In genomic region chr4:94159790-94160189, GRCh38 we compare ENCODE assay signal across 35 cellular contexts.
"Had no signal": no experiment of that assay in that cellular context is flagged by ENCODE, and none has a peak within 500 bp of the region (broad histone marks: within the 10 kb centered on the region; RNA-seq: fewer than 3 reads in every experiment).

No MANE protein-coding gene starts in this region.

- H3K4me3 Mint-ChIP-seq: activated B cell treated with CpG ODN at 0.5 μM for 24 hours; activated CD4-positive, alpha-beta memory T cell treated with anti-CD3 and anti-CD28 coated beads, Interleukin-2, amount 10 ng/mL, durations not matched to agents 7 days and 5 days; activated CD4-positive, alpha-beta T cell treated with anti-CD3 and anti-CD28 coated beads, Interleukin-2, amount 10 ng/mL, durations not matched to agents 24 days and 14 days; activated CD8-positive, alpha-beta memory T cell treated with anti-CD3 and anti-CD28 coated beads, Interleukin-2, amount 10 ng/mL, durations not matched to agents 7 days and 5 days; activated CD8-positive, alpha-beta T cell treated with anti-CD3 and anti-CD28 coated beads, Interleukin-2, amount 10 ng/mL, durations not matched to agents 7 days and 5 days; activated naive CD4-positive, alpha-beta T cell treated with anti-CD3 and anti-CD28 coated beads, Interleukin-2, amount 10 ng/mL, durations not matched to agents 7 days and 5 days; activated naive CD4-positive, alpha-beta T cell treated with anti-CD3 and anti-CD28 coated beads, Interleukin-2, amount 50 U/mL, for 24 hours; activated naive CD8-positive, alpha-beta T cell; activated naive CD8-positive, alpha-beta T cell treated with anti-CD3 and anti-CD28 coated beads, Interleukin-2, amount 10 ng/mL, durations not matched to agents 7 days and 5 days; activated naive CD8-positive, alpha-beta T cell treated with anti-CD3 and anti-CD28 coated beads, Interleukin-2, amount 50 U/mL, for 24 hours; activated T-cell treated with anti-CD3 and anti-CD28 coated beads, Interleukin-2, amount 50 U/mL, for 24 hours; T-helper 1 cell treated with Interleukin-12 subunit alpha and Interleukin-12 subunit beta and Interleukin-4 antibody, amounts not matched to agents 30 μg/mL and 1 μg/mL, for 36 hours; T-helper 2 cell treated with Interferon-gamma antibody and Interleukin-4, amounts not matched to agents 5 μg/mL and 100 μg/mL, for 36 hours had no signal

- H3K9me3 Mint-ChIP-seq: activated B cell treated with CpG ODN at 0.5 μM for 24 hours; activated CD4-positive, alpha-beta memory T cell treated with anti-CD3 and anti-CD28 coated beads, Interleukin-2, amount 10 ng/mL, durations not matched to agents 7 days and 5 days; activated CD4-positive, alpha-beta T cell treated with anti-CD3 and anti-CD28 coated beads, Interleukin-2, amount 10 ng/mL, durations not matched to agents 24 days and 14 days; activated naive CD4-positive, alpha-beta T cell treated with anti-CD3 and anti-CD28 coated beads, Interleukin-2, amount 50 U/mL, for 24 hours; activated naive CD8-positive, alpha-beta T cell treated with anti-CD3 and anti-CD28 coated beads, Interleukin-2, amount 10 ng/mL, durations not matched to agents 7 days and 5 days; activated naive CD8-positive, alpha-beta T cell treated with anti-CD3 and anti-CD28 coated beads, Interleukin-2, amount 50 U/mL, for 24 hours; activated T-helper 2 cell treated with anti-CD3 and anti-CD28 coated beads, Interferon-gamma antibody, Interleukin-2, Interleukin-4, amounts not matched to agents 10 μg/mL and 5 μg/mL and 100 μg/mL, durations not matched to agents 14 hours and 24 hours and 36 hours; T-helper 1 cell treated with Interleukin-12 subunit alpha and Interleukin-12 subunit beta and Interleukin-4 antibody, amounts not matched to agents 30 μg/mL and 1 μg/mL, for 36 hours; T-helper 2 cell treated with Interferon-gamma antibody and Interleukin-4, amounts not matched to agents 5 μg/mL and 100 μg/mL, for 36 hours had no signal

- ATAC-seq: activated CD8-positive, alpha-beta memory T cell treated with anti-CD3 and anti-CD28 coated beads, Interleukin-2, amount 10 ng/mL, durations not matched to agents 7 days and 5 days; activated CD8-positive, alpha-beta T cell treated with anti-CD3 and anti-CD28 coated beads, Interleukin-2, amount 10 ng/mL, durations not matched to agents 7 days and 5 days; activated naive CD8-positive, alpha-beta T cell treated with anti-CD3 and anti-CD28 coated beads, Interleukin-2, amount 50 U/mL, for 24 hours; body of pancreas had no signal

- DNase-seq: activated B cell treated with CpG ODN at 0.5 μM for 24 hours; activated CD4-positive, alpha-beta memory T cell treated with anti-CD3 and anti-CD28 coated beads, Interleukin-2, amount 10 ng/mL, durations not matched to agents 7 days and 5 days; activated CD4-positive, alpha-beta T cell treated with anti-CD3 and anti-CD28 coated beads for 4 hours; activated CD4-positive, alpha-beta T cell treated with anti-CD3 and anti-CD28 coated beads, Interleukin-2, amount 10 ng/mL, durations not matched to agents 24 days and 14 days; activated CD4-positive, alpha-beta T cell treated with anti-CD3 and anti-CD28 coated beads, Interleukin-2, amount 50 U/mL, for 1 hour; activated CD4-positive, alpha-beta T cell treated with anti-CD3 and anti-CD28 coated beads, Interleukin-2, amount 50 U/mL, for 4 hours; activated CD4-positive, CD25-positive, alpha-beta regulatory T cell treated with anti-CD3 and anti-CD28 coated beads, Interleukin-2, amount 50 U/mL, for 72 hours; activated CD8-positive, alpha-beta memory T cell treated with anti-CD3 and anti-CD28 coated beads for 24 hours; activated CD8-positive, alpha-beta memory T cell treated with anti-CD3 and anti-CD28 coated beads, Interleukin-2, amount 10 ng/mL, durations not matched to agents 7 days and 5 days; activated CD8-positive, alpha-beta memory T cell treated with anti-CD3 and anti-CD28 coated beads, Interleukin-2, amount 50 U/mL, for 48 hours; activated CD8-positive, alpha-beta T cell treated with anti-CD3 and anti-CD28 coated beads, Interleukin-2, amount 10 ng/mL, durations not matched to agents 7 days and 5 days; activated effector memory CD4-positive, alpha-beta T cell treated with Interleukin-2 at 50 U/mL for 16 hours; activated gamma-delta T cell; activated naive CD4-positive, alpha-beta T cell treated with anti-CD3 and anti-CD28 coated beads, Interleukin-2, amount 10 ng/mL, durations not matched to agents 7 days and 5 days; activated naive CD4-positive, alpha-beta T cell treated with Interleukin-2 at 50 U/mL for 16 hours; activated naive CD8-positive, alpha-beta T cell treated with anti-CD3 and anti-CD28 coated beads, Interleukin-2, amount 10 ng/mL, durations not matched to agents 7 days and 5 days; activated naive CD8-positive, alpha-beta T cell treated with anti-CD3 and anti-CD28 coated beads, Interleukin-2, amount 50 U/mL, for 24 hours; activated T-cell treated with anti-CD3 and anti-CD28 coated beads, Interleukin-2, amount 50 U/mL, for 24 hours; activated T-cell treated with anti-CD3 and anti-CD28 coated beads, Interleukin-2, amount 50 U/mL, for 48 hours; amygdala; anterior cingulate cortex; body of pancreas; brain microvascular endothelial cell; central memory CD4-positive, alpha-beta T cell; T-helper 1 cell; T-helper 2 cell; T-helper 9 cell had no signal

- H3K4me1 ChIP-seq: ascending aorta, body of pancreas, breast epithelium had no signal

- H3K36me3 ChIP-seq: ascending aorta, brain microvascular endothelial cell, breast epithelium had no signal

- H3K27me3 ChIP-seq: ascending aorta, body of pancreas, brain microvascular endothelial cell, breast epithelium had no signal

- H3K36me3 Mint-ChIP-seq: activated CD8-positive, alpha-beta memory T cell treated with anti-CD3 and anti-CD28 coated beads, Interleukin-2, amount 10 ng/mL, durations not matched to agents 7 days and 5 days; activated naive CD4-positive, alpha-beta T cell treated with anti-CD3 and anti-CD28 coated beads, Interleukin-2, amount 10 ng/mL, durations not matched to agents 7 days and 5 days; activated naive CD4-positive, alpha-beta T cell treated with anti-CD3 and anti-CD28 coated beads, Interleukin-2, amount 50 U/mL, for 24 hours; activated naive CD8-positive, alpha-beta T cell; activated naive CD8-positive, alpha-beta T cell treated with anti-CD3 and anti-CD28 coated beads, Interleukin-2, amount 10 ng/mL, durations not matched to agents 7 days and 5 days had no signal

- H3K27ac ChIP-seq: ascending aorta, body of pancreas, brain microvascular endothelial cell, breast epithelium, VCaP had no signal

- H3K27ac Mint-ChIP-seq: activated B cell treated with CpG ODN at 0.5 μM for 24 hours; activated CD4-positive, alpha-beta memory T cell treated with anti-CD3 and anti-CD28 coated beads, Interleukin-2, amount 10 ng/mL, durations not matched to agents 7 days and 5 days; activated CD4-positive, alpha-beta T cell treated with anti-CD3 and anti-CD28 coated beads, Interleukin-2, amount 10 ng/mL, durations not matched to agents 24 days and 14 days; activated CD8-positive, alpha-beta memory T cell treated with anti-CD3 and anti-CD28 coated beads, Interleukin-2, amount 10 ng/mL, durations not matched to agents 7 days and 5 days; activated CD8-positive, alpha-beta T cell treated with anti-CD3 and anti-CD28 coated beads, Interleukin-2, amount 10 ng/mL, durations not matched to agents 7 days and 5 days; activated naive CD4-positive, alpha-beta T cell treated with anti-CD3 and anti-CD28 coated beads, Interleukin-2, amount 10 ng/mL, durations not matched to agents 7 days and 5 days; activated naive CD4-positive, alpha-beta T cell treated with anti-CD3 and anti-CD28 coated beads, Interleukin-2, amount 50 U/mL, for 24 hours; activated naive CD8-positive, alpha-beta T cell; activated naive CD8-positive, alpha-beta T cell treated with anti-CD3 and anti-CD28 coated beads, Interleukin-2, amount 10 ng/mL, durations not matched to agents 7 days and 5 days; activated naive CD8-positive, alpha-beta T cell treated with anti-CD3 and anti-CD28 coated beads, Interleukin-2, amount 50 U/mL, for 24 hours; activated T-cell treated with anti-CD3 and anti-CD28 coated beads, Interleukin-2, amount 50 U/mL, for 24 hours; activated T-helper 2 cell treated with anti-CD3 and anti-CD28 coated beads, Interferon-gamma antibody, Interleukin-2, Interleukin-4, amounts not matched to agents 10 μg/mL and 5 μg/mL and 100 μg/mL, durations not matched to agents 14 hours and 24 hours and 36 hours; T-helper 1 cell treated with Interleukin-12 subunit alpha and Interleukin-12 subunit beta and Interleukin-4 antibody, amounts not matched to agents 30 μg/mL and 1 μg/mL, for 36 hours; T-helper 2 cell treated with Interferon-gamma antibody and Interleukin-4, amounts not matched to agents 5 μg/mL and 100 μg/mL, for 36 hours had no signal

- H3K9me3 ChIP-seq: ascending aorta, body of pancreas had no signal

- H3K4me3 ChIP-seq: ascending aorta, body of pancreas, breast epithelium had no signal

- H3K4me1 Mint-ChIP-seq: activated B cell treated with CpG ODN at 0.5 μM for 24 hours; activated naive CD4-positive, alpha-beta T cell treated with anti-CD3 and anti-CD28 coated beads, Interleukin-2, amount 10 ng/mL, durations not matched to agents 7 days and 5 days; activated naive CD4-positive, alpha-beta T cell treated with anti-CD3 and anti-CD28 coated beads, Interleukin-2, amount 50 U/mL, for 24 hours; activated naive CD8-positive, alpha-beta T cell treated with anti-CD3 and anti-CD28 coated beads, Interleukin-2, amount 10 ng/mL, durations not matched to agents 7 days and 5 days had no signal

- H3K27me3 Mint-ChIP-seq: activated B cell treated with CpG ODN at 0.5 μM for 24 hours; activated CD4-positive, alpha-beta memory T cell treated with anti-CD3 and anti-CD28 coated beads, Interleukin-2, amount 10 ng/mL, durations not matched to agents 7 days and 5 days; activated CD4-positive, alpha-beta T cell treated with anti-CD3 and anti-CD28 coated beads, Interleukin-2, amount 10 ng/mL, durations not matched to agents 24 days and 14 days; activated CD8-positive, alpha-beta memory T cell treated with anti-CD3 and anti-CD28 coated beads, Interleukin-2, amount 10 ng/mL, durations not matched to agents 7 days and 5 days; activated naive CD4-positive, alpha-beta T cell treated with anti-CD3 and anti-CD28 coated beads, Interleukin-2, amount 10 ng/mL, durations not matched to agents 7 days and 5 days; activated naive CD8-positive, alpha-beta T cell; activated naive CD8-positive, alpha-beta T cell treated with anti-CD3 and anti-CD28 coated beads, Interleukin-2, amount 10 ng/mL, durations not matched to agents 7 days and 5 days; activated naive CD8-positive, alpha-beta T cell treated with anti-CD3 and anti-CD28 coated beads, Interleukin-2, amount 50 U/mL, for 24 hours had no signal
